Comparison of ENCODE assay signal across 18 cellular contexts in genomic region chr4:118343501-118343900, GRCh38. TPM values are rescaled to one million over a fixed set of nuclear protein-coding genes. Genes with fewer than 3 reads are reported as not detected.
"Had no signal": no experiment of that assay in that cellular context is flagged by ENCODE, and none has a peak within 500 bp of the region (broad histone marks: within the 10 kb centered on the region; RNA-seq: fewer than 3 reads in every experiment).

No MANE protein-coding gene starts in this region.

- H3K4me1 Mint-ChIP-seq: naive B cell had no signal

- H3K27ac Mint-ChIP-seq: dendritic cell treated with granulocyte-macrophage colony-stimulating factor and Interleukin-4, amounts not matched to agents 40 ng/mL and 50 ng/mL, for 4 days; mesothelial cell of epicardium; naive B cell had no signal

- H3K4me3 Mint-ChIP-seq: dendritic cell treated with granulocyte-macrophage colony-stimulating factor and Interleukin-4, amounts not matched to agents 40 ng/mL and 50 ng/mL, for 4 days; mesothelial cell of epicardium; naive B cell had no signal

- H3K36me3 Mint-ChIP-seq: mesothelial cell of epicardium, naive B cell had no signal

- H3K9me3 Mint-ChIP-seq: dendritic cell treated with granulocyte-macrophage colony-stimulating factor and Interleukin-4, amounts not matched to agents 40 ng/mL and 50 ng/mL, for 4 days; mesothelial cell of epicardium had no signal

- DNase-seq: colonic mucosa; cortex of kidney; effector memory CD4-positive, alpha-beta T cell; foreskin keratinocyte; head of caudate nucleus; heart right ventricle; hippocampal formation; left cardiac atrium; left lung; left ventricle myocardium superior; lower lobe of right lung; mesenchymal stem cell; mucosa of descending colon; naive B cell had no signal

- H3K4me3 ChIP-seq: colonic mucosa, esophagus muscularis mucosa, gastroesophageal sphincter, heart right ventricle, left lung, lower lobe of right lung, mucosa of descending colon had no signal

- H3K36me3 ChIP-seq: colonic mucosa, esophagus muscularis mucosa, gastroesophageal sphincter, heart right ventricle, left lung, lower lobe of right lung had no signal

- H3K27ac ChIP-seq: colonic mucosa, esophagus muscularis mucosa, foreskin keratinocyte, gastroesophageal sphincter, heart right ventricle, left lung, lower lobe of right lung had no signal

- H3K27me3 ChIP-seq: colonic mucosa, esophagus muscularis mucosa, foreskin keratinocyte, left lung had no signal

- H3K4me1 ChIP-seq: colonic mucosa, gastroesophageal sphincter, heart right ventricle, left lung had no signal

- ATAC-seq: foreskin keratinocyte, gastroesophageal sphincter, heart right ventricle, left cardiac atrium, left lung, left ventricle myocardium superior, lower lobe of right lung, mucosa of descending colon had no signal

RNA-seq across cellular contexts. Expression of gene PRSS12, which starts 9.3 kb away (rescaled TPM):
- total RNA-seq: left ventricle myocardium superior had no signal
